ENCODE assay signal across 8 cellular contexts in the genomic region with DNA sequence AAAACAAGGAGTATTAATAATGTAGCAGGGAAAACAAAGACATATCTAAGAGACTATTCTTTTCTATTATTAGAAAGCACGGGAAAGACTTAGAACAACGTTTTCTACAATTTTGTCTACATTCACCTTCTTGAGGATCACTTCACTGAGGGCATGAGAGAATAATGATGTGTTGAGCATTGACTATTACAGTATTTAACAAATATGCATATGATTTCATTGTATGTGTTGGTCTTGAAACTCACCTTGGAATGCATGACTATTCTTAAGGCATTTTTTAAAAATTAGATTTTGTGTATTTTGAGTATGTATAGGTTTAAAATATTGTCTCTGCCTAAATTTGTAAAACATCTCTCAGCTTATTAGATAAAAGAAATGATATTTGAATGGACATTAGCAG. TPM values are rescaled to one million over a fixed set of nuclear protein-coding genes. Genes with fewer than 3 reads are reported as not detected.
DNase-seq lines count a peak whose midpoint lies in the region; ATAC-seq, FAIRE-seq and TF ChIP-seq lines count a peak whose summit lies in the region.

No MANE protein-coding gene starts in this region.

- ATAC-seq in T-helper 17 cell, result no peak
- ATAC-seq in HG02678 (IDR thresholded peaks at IDR 0.05; ENCODE audit: unreplicated experiment), result no peak

- H3K9ac ChIP-seq in skeletal muscle satellite cell (ENCODE audit: low read depth, low read length), result peak overlapping the region; percentile 82

- H3K27ac Mint-ChIP-seq in T-helper 1 cell treated with Interleukin-12 subunit alpha and Interleukin-12 subunit beta and Interleukin-4 antibody, amounts not matched to agents 30 μg/mL and 1 μg/mL, for 36 hours, result no peak overlapping the region
- no peak overlapping the region for H3K27ac Mint-ChIP-seq in T-helper 17 cell

- no peak for TF ChIP-seq POLR2A in esophagus muscularis mucosa (IDR thresholded peaks at IDR 0.05; ENCODE audit: low read depth)
- TF ChIP-seq POLR2A in GM12892 (IDR thresholded peaks at IDR 0.05; ENCODE audit: low read depth, low read length), result no peak

- H3K4me3 Mint-ChIP-seq in T-helper 1 cell treated with Interleukin-12 subunit alpha and Interleukin-12 subunit beta and Interleukin-4 antibody, amounts not matched to agents 30 μg/mL and 1 μg/mL, for 36 hours, result peak overlapping the region; percentile 83
- H3K4me3 Mint-ChIP-seq in T-helper 17 cell, result peak overlapping the region; percentile 90

- H3K4me3 ChIP-seq in esophagus muscularis mucosa (peak overlapping the region; percentile 88 to 99 (median 94)), skeletal muscle satellite cell (ENCODE audit: low read length) (peak overlapping the region; percentile 92)

- H3K27ac ChIP-seq in esophagus muscularis mucosa (replicated peaks in 1 of 4), result peak overlapping the region in 1 of 4 donors; percentile 85

- H3K36me3 ChIP-seq in esophagus muscularis mucosa (no peaks in the 10 kb centered on the region), skeletal muscle satellite cell (ENCODE audit: insufficient read depth, low read length) (no peaks in the 10 kb centered on the region)

- H3K9me3 Mint-ChIP-seq in T-helper 1 cell treated with Interleukin-12 subunit alpha and Interleukin-12 subunit beta and Interleukin-4 antibody, amounts not matched to agents 30 μg/mL and 1 μg/mL, for 36 hours, result no peaks in the 10 kb centered on the region

- H3K9me3 ChIP-seq in T-helper 17 cell (ENCODE audit: control insufficient read depth, low read length, poor library complexity, severe bottlenecking) (no peaks in the 10 kb centered on the region), esophagus muscularis mucosa (no peaks in the 10 kb centered on the region), skeletal muscle satellite cell (replicated peaks; ENCODE audit: low read length) (no peaks in the 10 kb centered on the region)

- peak overlapping the region; percentile 94 for H3K4me2 ChIP-seq in skeletal muscle satellite cell (ENCODE audit: low read length)

- H3K4me1 ChIP-seq in esophagus muscularis mucosa (peaks cover 10 to 36% (median 26%) of the 10 kb centered on the region in 4 donors), skeletal muscle satellite cell (ENCODE audit: control insufficient read depth, insufficient read depth, low read length) (peaks cover 32% of the 10 kb centered on the region)

- peaks cover 17% of the 10 kb centered on the region for H3K4me1 Mint-ChIP-seq in T-helper 1 cell treated with Interleukin-12 subunit alpha and Interleukin-12 subunit beta and Interleukin-4 antibody, amounts not matched to agents 30 μg/mL and 1 μg/mL, for 36 hours (ENCODE audit: low read depth)
- peaks cover 12% of the 10 kb centered on the region for H3K4me1 Mint-ChIP-seq in T-helper 17 cell

- intact Hi-C loops in esophagus muscularis mucosa (cut with DNase I), result no loop called here

- WGBS in esophagus muscularis mucosa, result 19% methylated on average over 2 of the region's 2 CpGs

- no peak for TF ChIP-seq CTCF in esophagus muscularis mucosa (IDR thresholded peaks at IDR 0.05)

- DNase-seq in T-helper 1 cell (no peak), T-helper 17 cell (no peak), esophagus muscularis mucosa (ENCODE audit: extremely low spot score) (no peak), AML-193 (lab: John Stamatoyannopoulos, UW) (no peak), GM12892 (ENCODE audit: insufficient read length) (no peak)

- no peak for TF ChIP-seq EP300 in esophagus muscularis mucosa (IDR thresholded peaks at IDR 0.05)

- no peak for FAIRE-seq in GM12892 (lab: Jason Lieb, UNC)

- no peaks in the 10 kb centered on the region for H3K36me3 Mint-ChIP-seq in T-helper 1 cell treated with Interleukin-12 subunit alpha and Interleukin-12 subunit beta and Interleukin-4 antibody, amounts not matched to agents 30 μg/mL and 1 μg/mL, for 36 hours (ENCODE audit: low read depth)
- H3K36me3 Mint-ChIP-seq in T-helper 17 cell (ENCODE audit: low read depth), result no peaks in the 10 kb centered on the region

- no peaks in the 10 kb centered on the region for H3K27me3 ChIP-seq in esophagus muscularis mucosa
- H3K27me3 ChIP-seq in skeletal muscle satellite cell (ENCODE audit: control insufficient read depth, insufficient read depth, low read length), result no peaks in the 10 kb centered on the region

- peaks cover 14% of the 10 kb centered on the region for H3K27me3 Mint-ChIP-seq in T-helper 1 cell treated with Interleukin-12 subunit alpha and Interleukin-12 subunit beta and Interleukin-4 antibody, amounts not matched to agents 30 μg/mL and 1 μg/mL, for 36 hours (ENCODE audit: low read depth)
- no peaks in the 10 kb centered on the region for H3K27me3 Mint-ChIP-seq in T-helper 17 cell

RNA-seq across cellular contexts. Expression of a gene that starts 1.2 kb away (rescaled TPM):
- total RNA-seq in T-helper 17 cell (1 to 10 TPM; 3.2 TPM), esophagus muscularis mucosa (1 to 10 TPM; 2.2 to 5.4 (median 2.6) TPM)
- 2.4 and 3.8 TPM in 2 replicates for total RNA-seq in skeletal muscle satellite cell (2012; rRNA removed)
- polyA plus RNA-seq in GM12892 (2012; ENCODE audit: missing spikeins), result 13.2 TPM
